In the genomic region with DNA sequence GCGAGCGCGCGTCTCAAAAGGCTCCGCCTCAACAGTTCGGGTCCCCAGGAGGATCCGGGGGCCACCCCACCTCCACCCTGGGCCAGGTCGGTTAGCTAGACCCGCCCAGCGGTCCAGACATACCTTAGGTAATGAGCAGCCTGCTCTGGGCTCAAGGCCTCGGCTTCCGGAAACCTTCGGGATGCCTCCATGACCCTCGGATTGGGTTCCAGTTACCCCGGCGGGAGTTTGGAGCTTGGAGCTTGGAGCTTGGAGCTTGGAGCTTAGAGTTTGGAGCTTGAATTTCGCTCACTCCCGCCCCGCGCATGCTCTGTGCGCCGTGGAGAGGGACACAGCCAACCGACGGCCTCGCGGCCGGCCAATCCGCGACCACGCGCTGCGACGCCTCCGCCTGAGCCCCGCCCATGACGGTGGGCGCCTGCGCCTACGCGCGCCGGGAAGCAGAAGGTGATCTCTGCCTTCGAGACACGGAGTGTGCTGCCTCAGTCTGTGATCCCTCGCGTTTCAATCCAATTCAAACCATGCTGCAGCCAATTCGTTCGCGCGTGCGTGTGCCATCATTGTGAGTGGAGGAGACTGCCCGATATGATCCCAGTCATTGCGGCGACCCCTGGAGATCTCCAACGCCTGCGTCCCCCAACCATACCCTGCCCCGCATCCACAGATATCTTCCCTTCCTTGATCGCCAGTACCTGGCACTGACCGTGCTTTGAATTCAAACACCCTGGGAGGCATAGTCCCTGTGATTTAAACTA, we compare ENCODE assay signal across 8 cellular contexts. TPM values are rescaled to one million over a fixed set of nuclear protein-coding genes. Genes with fewer than 3 reads are reported as not detected.
DNase-seq lines count a peak whose midpoint lies in the region; ATAC-seq and TF ChIP-seq lines count a peak whose summit lies in the region.

A gene with protein sequence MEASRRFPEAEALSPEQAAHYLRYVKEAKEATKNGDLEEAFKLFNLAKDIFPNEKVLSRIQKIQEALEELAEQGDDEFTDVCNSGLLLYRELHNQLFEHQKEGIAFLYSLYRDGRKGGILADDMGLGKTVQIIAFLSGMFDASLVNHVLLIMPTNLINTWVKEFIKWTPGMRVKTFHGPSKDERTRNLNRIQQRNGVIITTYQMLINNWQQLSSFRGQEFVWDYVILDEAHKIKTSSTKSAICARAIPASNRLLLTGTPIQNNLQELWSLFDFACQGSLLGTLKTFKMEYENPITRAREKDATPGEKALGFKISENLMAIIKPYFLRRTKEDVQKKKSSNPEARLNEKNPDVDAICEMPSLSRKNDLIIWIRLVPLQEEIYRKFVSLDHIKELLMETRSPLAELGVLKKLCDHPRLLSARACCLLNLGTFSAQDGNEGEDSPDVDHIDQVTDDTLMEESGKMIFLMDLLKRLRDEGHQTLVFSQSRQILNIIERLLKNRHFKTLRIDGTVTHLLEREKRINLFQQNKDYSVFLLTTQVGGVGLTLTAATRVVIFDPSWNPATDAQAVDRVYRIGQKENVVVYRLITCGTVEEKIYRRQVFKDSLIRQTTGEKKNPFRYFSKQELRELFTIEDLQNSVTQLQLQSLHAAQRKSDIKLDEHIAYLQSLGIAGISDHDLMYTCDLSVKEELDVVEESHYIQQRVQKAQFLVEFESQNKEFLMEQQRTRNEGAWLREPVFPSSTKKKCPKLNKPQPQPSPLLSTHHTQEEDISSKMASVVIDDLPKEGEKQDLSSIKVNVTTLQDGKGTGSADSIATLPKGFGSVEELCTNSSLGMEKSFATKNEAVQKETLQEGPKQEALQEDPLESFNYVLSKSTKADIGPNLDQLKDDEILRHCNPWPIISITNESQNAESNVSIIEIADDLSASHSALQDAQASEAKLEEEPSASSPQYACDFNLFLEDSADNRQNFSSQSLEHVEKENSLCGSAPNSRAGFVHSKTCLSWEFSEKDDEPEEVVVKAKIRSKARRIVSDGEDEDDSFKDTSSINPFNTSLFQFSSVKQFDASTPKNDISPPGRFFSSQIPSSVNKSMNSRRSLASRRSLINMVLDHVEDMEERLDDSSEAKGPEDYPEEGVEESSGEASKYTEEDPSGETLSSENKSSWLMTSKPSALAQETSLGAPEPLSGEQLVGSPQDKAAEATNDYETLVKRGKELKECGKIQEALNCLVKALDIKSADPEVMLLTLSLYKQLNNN (minus strand): TSS at position 307 of the 755 bp plus-strand sequence. CDS start 116 bp downstream, at position 191.

- H3K9ac ChIP-seq in neural cell (ENCODE audit: low read length) = peak within 1 kb of the TSS; percentile 31

- H3K79me2 ChIP-seq in DOHH2 (ENCODE audit: control insufficient read depth, low read length) (peaks cover 44% of the 10 kb centered on the region), neural cell (replicated peaks; ENCODE audit: insufficient read depth, low read length) (no peaks in the 10 kb centered on the region)

- H3K9me3 Mint-ChIP-seq in stimulated activated naive CD8-positive, alpha-beta T cell treated with anti-CD3 and anti-CD28 coated beads, Interleukin-15, Interleukin-2, amounts not matched to agents 100 ng/mL and 50 ng/mL, for 24 hours = no peaks in the 10 kb centered on the region

- H3K4me3 ChIP-seq in DOHH2 (ENCODE audit: low read length) (peak within 1 kb of the TSS; percentile 86), fibroblast of the aortic adventitia (ENCODE audit: low read depth, low read length) (peak within 1 kb of the TSS; percentile 60), neural cell (ENCODE audit: low read length) (peak within 1 kb of the TSS; percentile 64)

- H3K4me3 Mint-ChIP-seq in stimulated activated naive CD8-positive, alpha-beta T cell treated with anti-CD3 and anti-CD28 coated beads, Interleukin-15, Interleukin-2, amounts not matched to agents 100 ng/mL and 50 ng/mL, for 24 hours = peak within 1 kb of the TSS; percentile 85

- H3K27ac Mint-ChIP-seq in stimulated activated naive CD8-positive, alpha-beta T cell treated with anti-CD3 and anti-CD28 coated beads, Interleukin-15, Interleukin-2, amounts not matched to agents 100 ng/mL and 50 ng/mL, for 24 hours = peak within 1 kb of the TSS; percentile 58

- DNase-seq in activated T-helper 9 cell treated with anti-CD3 and anti-CD28 coated beads, Interleukin-2, amount 50 U/mL, for 16 hours (ENCODE audit: low read depth) = peak; percentile 74
- DNase-seq in fibroblast of the aortic adventitia (ENCODE audit: low read depth) = peak; percentile 80

- peaks cover 8% of the 10 kb centered on the region for H3K4me1 ChIP-seq in DOHH2 (ENCODE audit: control insufficient read depth, low read length)

- peaks cover 10% of the 10 kb centered on the region for H3K36me3 ChIP-seq in DOHH2 (ENCODE audit: control insufficient read depth, low read length)
- H3K36me3 ChIP-seq in KOPT-K1 (ENCODE audit: insufficient read depth, low read length) = peaks cover 30% of the 10 kb centered on the region
- no peaks in the 10 kb centered on the region for H3K36me3 ChIP-seq in neural cell (ENCODE audit: insufficient read depth, low read length)

- H3K4me1 Mint-ChIP-seq in stimulated activated naive CD8-positive, alpha-beta T cell treated with anti-CD3 and anti-CD28 coated beads, Interleukin-15, Interleukin-2, amounts not matched to agents 100 ng/mL and 50 ng/mL, for 24 hours (ENCODE audit: low read depth) = peaks cover 18% of the 10 kb centered on the region

- H3K9me2 ChIP-seq in DOHH2 (replicated peaks; ENCODE audit: control insufficient read depth, low read length) = no peaks in the 10 kb centered on the region
- H3K9me2 ChIP-seq in neural cell (ENCODE audit: insufficient read depth, low read length) = no peaks in the 10 kb centered on the region

- H4K20me1 ChIP-seq in DOHH2 (ENCODE audit: control insufficient read depth, insufficient read depth, low read depth, low read length) = no peaks in the 10 kb centered on the region
- H4K20me1 ChIP-seq in neural cell (ENCODE audit: insufficient read depth) = no peaks in the 10 kb centered on the region

- H3K27me3 ChIP-seq in DOHH2 (ENCODE audit: control insufficient read depth, low read length) (no peaks in the 10 kb centered on the region), neural cell (ENCODE audit: insufficient read depth, low read depth, low read length) (no peaks in the 10 kb centered on the region)

- H3K9me3 ChIP-seq in DOHH2 (ENCODE audit: control insufficient read depth, insufficient read depth, low read length) = no peaks in the 10 kb centered on the region
- no peaks in the 10 kb centered on the region for H3K9me3 ChIP-seq in KOPT-K1 (ENCODE audit: insufficient read depth, low read length, poor library complexity, severe bottlenecking)
- no peaks in the 10 kb centered on the region for H3K9me3 ChIP-seq in neural cell (ENCODE audit: low read length)

- ATAC-seq in GM21786 (IDR thresholded peaks at IDR 0.05; ENCODE audit: unreplicated experiment) = peak; percentile 96

- H3K27ac ChIP-seq in DOHH2 (ENCODE audit: low read depth, low read length) (peak within 1 kb of the TSS; percentile 56), KOPT-K1 (ENCODE audit: low read depth, low read length, poor library complexity, severe bottlenecking) (peak within 1 kb of the TSS; percentile 78), neural cell (ENCODE audit: low read length) (no peak within 1 kb of the TSS)

- H2AFZ ChIP-seq in neural cell (ENCODE audit: low read depth, low read length) = no peak within 1 kb of the TSS

- H3K4me2 ChIP-seq in DOHH2 (ENCODE audit: low read length) = peak within 1 kb of the TSS; percentile 83
- peak within 1 kb of the TSS; percentile 30 for H3K4me2 ChIP-seq in neural cell (ENCODE audit: low read length)

- TF ChIP-seq CTCF in DOHH2 (IDR thresholded peaks at IDR 0.05; ENCODE audit: low read depth, low read length, poor library complexity, severe bottlenecking) = no peak
- TF ChIP-seq CTCF in fibroblast of the aortic adventitia (IDR thresholded peaks at IDR 0.05; ENCODE audit: insufficient read depth, low read length) = no peak
- TF ChIP-seq CTCF in neural cell (IDR thresholded peaks at IDR 0.05; ENCODE audit: poor library complexity, severe bottlenecking) = no peak

- H3F3A ChIP-seq in DOHH2 (ENCODE audit: control insufficient read depth, insufficient read depth) (no peaks in the 10 kb centered on the region), neural cell (ENCODE audit: insufficient read depth, low read length, poor library complexity, severe bottlenecking) (no peaks in the 10 kb centered on the region)

- no peak for TF ChIP-seq EP300 in neural cell (conservative IDR thresholded peaks at IDR 0.05; ENCODE audit: poor library complexity, severe bottlenecking)

- TF ChIP-seq RAD21 in neural cell (conservative IDR thresholded peaks at IDR 0.05) = peak; percentile 41

- H3K27me3 Mint-ChIP-seq in stimulated activated naive CD8-positive, alpha-beta T cell treated with anti-CD3 and anti-CD28 coated beads, Interleukin-15, Interleukin-2, amounts not matched to agents 100 ng/mL and 50 ng/mL, for 24 hours = no peaks in the 10 kb centered on the region

- TF ChIP-seq POLR2A in Raji (IDR thresholded peaks at IDR 0.05; ENCODE audit: insufficient read depth, low read depth, low read length) = peak; percentile 95

- peaks cover 9% of the 10 kb centered on the region for H3K36me3 Mint-ChIP-seq in stimulated activated naive CD8-positive, alpha-beta T cell treated with anti-CD3 and anti-CD28 coated beads, Interleukin-15, Interleukin-2, amounts not matched to agents 100 ng/mL and 50 ng/mL, for 24 hours (ENCODE audit: low read depth)

TF ChIP-seq in neural cell, 6 proteins besides CTCF, POLR2A, EP300 and RAD21 (continues in another document):
- peak; percentile 44 for TF ChIP-seq POLR2AphosphoS5 (IDR thresholded peaks at IDR 0.05)

RNA-seq across cellular contexts. Expression of the gene that starts here (rescaled TPM):
- total RNA-seq in fibroblast of the aortic adventitia (ENCODE audit: low replicate concordance) = 9.9 TPM in 1 of 2 replicates, not detected in the other
- 0.12 and 0.28 TPM in 2 replicates for polyA plus RNA-seq in neural cell
- 0.24 and 0.69 TPM in 2 replicates for polyA minus RNA-seq in neural cell
